12 cellular contexts compared by ENCODE assay signal in the genomic region with DNA sequence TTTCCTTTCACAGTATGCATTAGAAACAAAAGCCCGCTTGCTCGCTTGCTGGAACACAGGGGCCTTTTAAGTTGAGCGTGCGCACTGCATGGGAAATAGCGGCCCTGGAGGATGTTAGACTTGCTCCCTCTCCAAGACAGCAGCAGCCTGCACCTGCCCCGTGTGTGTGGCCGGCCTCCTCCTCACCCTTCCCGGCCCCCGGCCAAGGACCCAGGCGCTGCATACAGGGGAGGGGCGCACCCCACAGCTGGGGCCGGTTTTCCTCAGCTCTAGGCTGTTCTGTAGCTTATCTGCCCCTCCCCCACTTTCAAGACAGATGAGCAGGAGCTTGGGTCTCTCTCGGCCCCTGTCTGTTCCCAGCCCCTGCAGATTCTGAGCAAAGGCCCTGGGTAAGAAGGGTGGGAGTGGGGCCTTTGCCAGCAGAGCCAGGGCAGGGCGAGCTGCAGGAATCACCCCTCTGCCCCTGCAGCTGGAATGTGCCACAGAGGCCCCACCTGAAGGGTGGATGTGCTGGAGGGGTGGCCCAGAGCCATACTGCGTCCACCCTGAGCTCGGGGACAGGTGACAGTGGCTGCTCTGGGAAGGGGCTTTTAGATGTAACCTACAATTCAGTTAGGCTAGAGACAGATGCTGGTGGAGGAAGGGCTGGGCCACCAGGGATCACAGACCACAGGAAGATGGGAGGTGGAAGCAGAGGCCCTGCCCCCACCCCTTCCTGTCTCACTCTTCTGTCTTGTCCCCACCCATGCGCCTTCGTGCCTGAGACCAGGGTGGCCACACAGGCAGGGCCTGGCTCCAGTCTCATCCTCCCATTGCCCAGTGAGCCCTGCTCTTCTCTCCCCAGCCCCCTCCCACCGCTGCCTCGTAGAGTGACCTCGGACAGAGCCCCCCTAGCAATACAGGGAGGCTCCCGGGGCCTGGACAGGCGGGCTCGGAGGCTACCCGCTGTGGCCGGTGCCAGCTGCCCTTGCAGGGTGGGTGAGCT.
DNase-seq lines count a peak whose midpoint lies in the region; ATAC-seq and TF ChIP-seq lines count a peak whose summit lies in the region.
"Had no signal": no experiment of that assay in that cellular context is flagged by ENCODE, and none has a peak within 500 bp of the region (broad histone marks: within the 10 kb centered on the region; RNA-seq: fewer than 3 reads in every experiment).

No MANE protein-coding gene starts in this region.

- ATAC-seq in activated CD8-positive, alpha-beta T cell treated with anti-CD3 and anti-CD28 coated beads, Interleukin-2, amount 10 ng/mL, durations not matched to agents 7 days and 5 days = peak; percentile 68
- no peak for ATAC-seq in naive thymus-derived CD4-positive, alpha-beta T cell
- ATAC-seq in HG03521 (IDR thresholded peaks at IDR 0.05; ENCODE audit: unreplicated experiment) = no peak
- ATAC-seq: pancreas had no signal

- H3K9me3 Mint-ChIP-seq in activated CD8-positive, alpha-beta T cell treated with anti-CD3 and anti-CD28 coated beads, Interleukin-2, amount 10 ng/mL, durations not matched to agents 7 days and 5 days (ENCODE audit: insufficient read depth) = no peaks in the 10 kb centered on the region
- peaks cover 0 to 8% (median 2%) of the 10 kb centered on the region in 11 donors for H3K9me3 Mint-ChIP-seq in naive thymus-derived CD4-positive, alpha-beta T cell
- peaks cover 0 to 7% (median 2%) of the 10 kb centered on the region in 8 donors for H3K9me3 Mint-ChIP-seq in CD4-positive, alpha-beta memory T cell

- TF ChIP-seq CTCF in BE2C (IDR thresholded peaks at IDR 0.05; ENCODE audit: low read depth, low read length) = no peak

- H3K4me1 ChIP-seq in BE2C (peaks cover 19% of the 10 kb centered on the region), HUES6 (ENCODE audit: control insufficient read depth, insufficient read depth, low read length) (peaks cover 58% of the 10 kb centered on the region)
- H3K4me1 ChIP-seq in naive thymus-derived CD4-positive, alpha-beta T cell (ENCODE audit: control insufficient read depth in 2 of 2, insufficient read depth in 2 of 2, low read length in 2 of 2) = no peaks in the 10 kb centered on the region
- no peaks in the 10 kb centered on the region for H3K4me1 ChIP-seq in CD4-positive, alpha-beta memory T cell (ENCODE audit: insufficient read depth, low read length)
- H3K4me1 ChIP-seq: pancreas had no signal

- peak overlapping the region; percentile 67 for H3K27ac ChIP-seq in HUES6 (ENCODE audit: low read depth, low read length)
- peak overlapping the region; percentile 21 for H3K27ac ChIP-seq in naive thymus-derived CD4-positive, alpha-beta T cell (ENCODE audit: low read depth, low read length)
- H3K27ac ChIP-seq in CD4-positive, alpha-beta memory T cell (ENCODE audit: low read depth, low read length) = no peak overlapping the region
- H3K27ac ChIP-seq: brain microvascular endothelial cell, pancreas had no signal

- POLR2A ChIA-PET in activated CD8-positive, alpha-beta T cell treated with anti-CD3 and anti-CD28 coated beads, Interleukin-2, amount 10 ng/mL, durations not matched to agents 7 days and 5 days (lab: Charles Lee) = no interaction called here
- POLR2A ChIA-PET in naive thymus-derived CD4-positive, alpha-beta T cell (lab: Charles Lee) = no interaction called here
- POLR2A ChIA-PET in CD4-positive, alpha-beta memory T cell (lab: Charles Lee; ENCODE audit: partially characterized antibody) = no interaction called here
- POLR2A ChIA-PET in HEK293T (lab: Yijun Ruan, JAX) = no interaction called here

- DNase-seq in BE2C = peak; percentile 47
- peak; percentile 55 for DNase-seq in activated CD8-positive, alpha-beta T cell treated with anti-CD3 and anti-CD28 coated beads, Interleukin-2, amount 10 ng/mL, durations not matched to agents 7 days and 5 days
- peak in 4 of 9 donors; percentile 7 to 33 (median 18) for DNase-seq in naive thymus-derived CD4-positive, alpha-beta T cell
- no peak for DNase-seq in NCI-H1105 treated with DMSO at 0.1 percent for 48 hours (lab: John Stamatoyannopoulos, UW)
- DNase-seq in CD4-positive, alpha-beta memory T cell = no peak
- DNase-seq in HEK293T (ENCODE audit: extremely low spot score) = no peak
- DNase-seq: brain microvascular endothelial cell, kidney glomerular epithelial cell had no signal

- peak overlapping the region; percentile 47 for H3K9ac ChIP-seq in HUES6 (ENCODE audit: low read length)

- peaks cover 20% of the 10 kb centered on the region for H3K4me1 Mint-ChIP-seq in activated CD8-positive, alpha-beta T cell treated with anti-CD3 and anti-CD28 coated beads, Interleukin-2, amount 10 ng/mL, durations not matched to agents 7 days and 5 days (ENCODE audit: low read depth)
- H3K4me1 Mint-ChIP-seq in naive thymus-derived CD4-positive, alpha-beta T cell = peaks cover 0 to 25% (median 11%) of the 10 kb centered on the region in 7 donors
- peaks cover 0 to 5% (median 2%) of the 10 kb centered on the region in 4 donors for H3K4me1 Mint-ChIP-seq in CD4-positive, alpha-beta memory T cell

- peak overlapping the region; percentile 75 for H3K27ac Mint-ChIP-seq in activated CD8-positive, alpha-beta T cell treated with anti-CD3 and anti-CD28 coated beads, Interleukin-2, amount 10 ng/mL, durations not matched to agents 7 days and 5 days
- peak overlapping the region in 6 of 9 donors; percentile 20 to 81 (median 55) for H3K27ac Mint-ChIP-seq in naive thymus-derived CD4-positive, alpha-beta T cell
- no peak overlapping the region for H3K27ac Mint-ChIP-seq in CD4-positive, alpha-beta memory T cell

- CTCF ChIA-PET in activated CD8-positive, alpha-beta T cell treated with anti-CD3 and anti-CD28 coated beads, Interleukin-2, amount 10 ng/mL, durations not matched to agents 7 days and 5 days (lab: Charles Lee) = no interaction called here
- CTCF ChIA-PET in naive thymus-derived CD4-positive, alpha-beta T cell (lab: Charles Lee) = interaction anchor here (0.6 kb wide), 1 partner anchor 147 kb away, joined by 3 read pairs; no protein-coding TSS in a partner anchor
- CTCF ChIA-PET in CD4-positive, alpha-beta memory T cell (lab: Charles Lee; ENCODE audit: partially characterized antibody) = no interaction called here
- CTCF ChIA-PET in HEK293T (lab: Yijun Ruan, JAX) = no interaction called here

- intact Hi-C loops in naive thymus-derived CD4-positive, alpha-beta T cell (cut with micrococcal nuclease) = no loop called here
- intact Hi-C loops in CD4-positive, alpha-beta memory T cell (cut with micrococcal nuclease) = no loop called here

- peaks cover 11% of the 10 kb centered on the region for H3K27me3 Mint-ChIP-seq in activated CD8-positive, alpha-beta T cell treated with anti-CD3 and anti-CD28 coated beads, Interleukin-2, amount 10 ng/mL, durations not matched to agents 7 days and 5 days (ENCODE audit: low read depth)
- H3K27me3 Mint-ChIP-seq in naive thymus-derived CD4-positive, alpha-beta T cell = peaks cover 0 to 12% (median 3%) of the 10 kb centered on the region in 5 donors
- peaks cover 17% of the 10 kb centered on the region in 2 donors for H3K27me3 Mint-ChIP-seq in CD4-positive, alpha-beta memory T cell

- peaks cover 32% of the 10 kb centered on the region for H3K36me3 ChIP-seq in BE2C
- H3K36me3 ChIP-seq in HUES6 (ENCODE audit: control insufficient read depth, insufficient read depth, low read length) = peaks cover 23% of the 10 kb centered on the region
- H3K36me3 ChIP-seq in naive thymus-derived CD4-positive, alpha-beta T cell (ENCODE audit: control insufficient read depth in 2 of 3, insufficient read depth in 3 of 3, low read length in 3 of 3) = no peaks in the 10 kb centered on the region
- H3K36me3 ChIP-seq in CD4-positive, alpha-beta memory T cell (ENCODE audit: insufficient read depth, low read length) = no peaks in the 10 kb centered on the region

- H3K4me3 ChIP-seq in BE2C (ENCODE audit: low read depth, low read length) (no peak overlapping the region), HUES6 (ENCODE audit: low read depth, low read length) (no peak overlapping the region)
- H3K4me3 ChIP-seq in naive thymus-derived CD4-positive, alpha-beta T cell (ENCODE audit: low read length) = no peak overlapping the region
- no peak overlapping the region for H3K4me3 ChIP-seq in CD4-positive, alpha-beta memory T cell (ENCODE audit: low read length in 2 of 2)
- H3K4me3 ChIP-seq: pancreas had no signal

- H3K9me3 ChIP-seq in BE2C (no peaks in the 10 kb centered on the region), HUES6 (ENCODE audit: control insufficient read depth, insufficient read depth, low read depth, low read length) (no peaks in the 10 kb centered on the region)
- no peaks in the 10 kb centered on the region for H3K9me3 ChIP-seq in naive thymus-derived CD4-positive, alpha-beta T cell (ENCODE audit: control insufficient read depth in 2 of 3, low read length in 3 of 3)
- no peaks in the 10 kb centered on the region for H3K9me3 ChIP-seq in CD4-positive, alpha-beta memory T cell (ENCODE audit: control insufficient read depth in 1 of 2, low read length in 2 of 2)
- H3K9me3 ChIP-seq: pancreas had no signal

- H3K36me3 Mint-ChIP-seq in activated CD8-positive, alpha-beta T cell treated with anti-CD3 and anti-CD28 coated beads, Interleukin-2, amount 10 ng/mL, durations not matched to agents 7 days and 5 days (ENCODE audit: low read depth) = no peaks in the 10 kb centered on the region
- H3K36me3 Mint-ChIP-seq in naive thymus-derived CD4-positive, alpha-beta T cell = no peaks in the 10 kb centered on the region
- no peaks in the 10 kb centered on the region for H3K36me3 Mint-ChIP-seq in CD4-positive, alpha-beta memory T cell
- H3K36me3 Mint-ChIP-seq: CD8-positive, alpha-beta memory T cell had no signal

- no peak overlapping the region for H3K4me3 Mint-ChIP-seq in activated CD8-positive, alpha-beta T cell treated with anti-CD3 and anti-CD28 coated beads, Interleukin-2, amount 10 ng/mL, durations not matched to agents 7 days and 5 days
- H3K4me3 Mint-ChIP-seq in naive thymus-derived CD4-positive, alpha-beta T cell = peak overlapping the region in 8 of 10 donors; percentile 25 to 70 (median 52)
- H3K4me3 Mint-ChIP-seq in CD4-positive, alpha-beta memory T cell = no peak overlapping the region
- H3K4me3 Mint-ChIP-seq: CD8-positive, alpha-beta memory T cell had no signal

- no peaks in the 10 kb centered on the region for H3K27me3 ChIP-seq in BE2C
- no peaks in the 10 kb centered on the region for H3K27me3 ChIP-seq in HUES6 (ENCODE audit: control insufficient read depth, insufficient read depth, low read length)
- no peaks in the 10 kb centered on the region for H3K27me3 ChIP-seq in naive thymus-derived CD4-positive, alpha-beta T cell (ENCODE audit: control insufficient read depth in 2 of 2, insufficient read depth in 2 of 2, low read length in 2 of 2)
- H3K27me3 ChIP-seq in CD4-positive, alpha-beta memory T cell (ENCODE audit: insufficient read depth, low read length) = no peaks in the 10 kb centered on the region
- H3K27me3 ChIP-seq: brain microvascular endothelial cell, pancreas had no signal

TF ChIP-seq in HEK293T, 16 proteins besides CTCF, POLR2A, EP300 and RAD21:
- TF ChIP-seq ELF4 (IDR thresholded peaks at IDR 0.05) = no peak

Comparison
In these comparisons a context has a peak if more than half of its experiments do, and no peak if none do; other contexts are left out.
1. DNase-seq: peak in BE2C (single experiment) and activated CD8-positive, alpha-beta T cell treated with anti-CD3 and anti-CD28 coated beads, Interleukin-2, amount 10 ng/mL, durations not matched to agents 7 days and 5 days (single experiment); none in NCI-H1105 treated with DMSO at 0.1 percent for 48 hours (single experiment), CD4-positive, alpha-beta memory T cell (0 of 5) and HEK293T (single experiment).
2. H3K27ac Mint-ChIP-seq: peak in activated CD8-positive, alpha-beta T cell treated with anti-CD3 and anti-CD28 coated beads, Interleukin-2, amount 10 ng/mL, durations not matched to agents 7 days and 5 days (single experiment) and naive thymus-derived CD4-positive, alpha-beta T cell (6 of 9); none in CD4-positive, alpha-beta memory T cell (0 of 7).
3. H3K4me3 Mint-ChIP-seq: peak in naive thymus-derived CD4-positive, alpha-beta T cell (8 of 10); none in activated CD8-positive, alpha-beta T cell treated with anti-CD3 and anti-CD28 coated beads, Interleukin-2, amount 10 ng/mL, durations not matched to agents 7 days and 5 days (single experiment) and CD4-positive, alpha-beta memory T cell (0 of 8).